In the genomic region with DNA sequence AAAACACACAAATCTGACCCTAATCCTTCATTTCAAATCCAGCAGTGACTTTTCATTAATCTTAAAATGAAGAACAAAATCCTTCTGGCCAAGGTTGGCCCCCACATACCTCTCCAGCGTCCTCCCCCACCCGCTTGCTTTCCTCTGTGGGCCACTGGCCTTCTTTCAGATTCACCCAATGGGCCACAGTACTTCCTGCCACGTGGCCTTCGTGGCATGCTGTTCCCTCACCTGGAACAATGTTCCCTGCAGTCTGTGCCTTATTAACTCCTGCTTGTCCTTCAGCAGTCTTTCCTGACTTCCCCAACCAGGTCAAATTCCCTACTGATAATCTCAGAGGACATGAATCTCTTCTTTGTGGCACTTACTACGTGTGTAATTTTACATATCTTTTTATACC, we compare ENCODE assay signal across 26 cellular contexts. TPM values are rescaled to one million over a fixed set of nuclear protein-coding genes. Genes with fewer than 3 reads are reported as not detected.
DNase-seq lines count a peak whose midpoint lies in the region; ATAC-seq, FAIRE-seq and TF ChIP-seq lines count a peak whose summit lies in the region.
"Had no signal": no experiment of that assay in that cellular context is flagged by ENCODE, and none has a peak within 500 bp of the region (broad histone marks: within the 10 kb centered on the region; RNA-seq: fewer than 3 reads in every experiment).

No MANE protein-coding gene starts in this region.

- no peak for TF ChIP-seq POLR2A in GM12878 (IDR thresholded peaks at IDR 0.05; ENCODE audit: low read depth, low read length)

- no peaks in the 10 kb centered on the region for H3K9me3 ChIP-seq in GM12878 (replicated peaks; ENCODE audit: control insufficient read depth, insufficient read depth, low read length)
- H3K9me3 ChIP-seq: neutrophil had no signal

- H3K4me2 ChIP-seq in GM12878 (ENCODE audit: control insufficient read depth, insufficient read depth) = peak overlapping the region; percentile 65

- TF ChIP-seq CTCF in GM12878 (IDR thresholded peaks at IDR 0.05 in 2 of 3, conservative IDR thresholded peaks at IDR 0.05 in 1 of 3; ENCODE audit: control insufficient read depth in 2 of 3, extremely low read depth in 1 of 3, insufficient read depth in 1 of 3, low read depth in 3 of 3, low read length in 3 of 3) = no peak
- no peak for TF ChIP-seq CTCF in osteocyte (IDR thresholded peaks at IDR 0.05)

- intact Hi-C loops in GM12878 (cut with micrococcal nuclease; ENCODE audit: unreplicated experiment) = no loop called here

- RAD21 ChIA-PET in GM12878 (lab: Charles Lee; ENCODE audit: unreplicated experiment) = interaction anchor here (0.6 to 3.8 kb wide), 4 partner anchors 10 to 299 kb away, joined by 3 to 31 read pairs (median 3); a partner anchor contains a TSS

- H3K27ac ChIP-seq in GM12878 (ENCODE audit: control insufficient read depth, insufficient read depth) = peak overlapping the region; percentile 30
- H3K27ac ChIP-seq: neutrophil, SK-N-MC had no signal

- SMC1A ChIA-PET in GM12878 (lab: Charles Lee; ENCODE audit: uncharacterized antibody, unreplicated experiment) = interaction anchor here (1.0 kb wide), 2 partner anchors 11 to 184 kb away, joined by 3 read pairs; a partner anchor contains a TSS

- H3K4me3 ChIP-seq in GM12878 = no peak overlapping the region; the same call in 1 of the 2 replicates
- H3K4me3 ChIP-seq: SK-N-MC had no signal

- no peak for TF ChIP-seq EP300 in Ishikawa (IDR thresholded peaks at IDR 0.05; ENCODE audit: borderline replicate concordance)
- no peak for TF ChIP-seq EP300 in GM12878 (IDR thresholded peaks at IDR 0.05; ENCODE audit: borderline replicate concordance in 1 of 2, control insufficient read depth in 1 of 2, low read depth in 2 of 2, low read length in 2 of 2)

- POLR2A ChIA-PET in GM12878 (lab: Charles Lee) = interaction anchor here (1.5 to 6.0 kb wide), 2 partner anchors 11 to 18 kb away, joined by 4 to 37 read pairs; a partner anchor contains a TSS
- POLR2A ChIA-PET in naive thymus-derived CD8-positive, alpha-beta T cell (lab: Charles Lee) = interaction anchor here (0.8 kb wide), 1 partner anchor 19 kb away, joined by 3 read pairs; no protein-coding TSS in a partner anchor

- FAIRE-seq in GM12878 (lab: Jason Lieb, UNC) = peak; percentile 59
- FAIRE-seq: G401.6, RCC 7860 had no signal

- ATAC-seq in GM12878 = peak; percentile 67
- no peak for ATAC-seq in naive thymus-derived CD8-positive, alpha-beta T cell
- ATAC-seq: activated T-helper 17 cell treated with anti-CD3 and anti-CD28 coated beads, Interleukin-2, amount 50 U/mL, for 72 hours had no signal

- no peaks in the 10 kb centered on the region for H3K79me2 ChIP-seq in GM12878 (ENCODE audit: control insufficient read depth, insufficient read depth, low read length)

- H3K27ac Mint-ChIP-seq in osteocyte (ENCODE audit: unreplicated experiment) = peak overlapping the region; percentile 2
- peak overlapping the region in 2 of 10 donors; percentile 7 to 78 for H3K27ac Mint-ChIP-seq in naive thymus-derived CD8-positive, alpha-beta T cell
- H3K27ac Mint-ChIP-seq: activated naive CD8-positive, alpha-beta T cell treated with anti-CD3 and anti-CD28 coated beads for 36 hours; activated T-helper 17 cell treated with anti-CD3 and anti-CD28 coated beads, Interleukin-2, amount 50 U/mL, for 72 hours had no signal

- H3K4me3 Mint-ChIP-seq in osteocyte (ENCODE audit: unreplicated experiment) = no peak overlapping the region
- H3K4me3 Mint-ChIP-seq in naive thymus-derived CD8-positive, alpha-beta T cell = no peak overlapping the region
- H3K4me3 Mint-ChIP-seq: activated naive CD8-positive, alpha-beta T cell treated with anti-CD3 and anti-CD28 coated beads for 36 hours; activated T-helper 17 cell treated with anti-CD3 and anti-CD28 coated beads, Interleukin-2, amount 50 U/mL, for 72 hours; CD4-positive, alpha-beta memory T cell had no signal

- no peak for TF ChIP-seq RAD21 in Ishikawa (IDR thresholded peaks at IDR 0.05; ENCODE audit: low read depth)
- no peak for TF ChIP-seq RAD21 in GM12878 (IDR thresholded peaks at IDR 0.05; ENCODE audit: insufficient read depth, low read depth, low read length)

- no peak for DNase-seq in GM12878 (ENCODE audit: low read depth, low spot score)
- no peak for DNase-seq in osteocyte (ENCODE audit: extremely low spot score, unreplicated experiment)
- no peak for DNase-seq in NCI-H345 treated with DMSO at 0.1 percent for 48 hours (lab: John Stamatoyannopoulos, UW; ENCODE audit: unreplicated experiment)
- DNase-seq in naive thymus-derived CD8-positive, alpha-beta T cell = no peak
- DNase-seq in NCI-H1092 (lab: John Stamatoyannopoulos, UW) = no peak
- DNase-seq: activated CD4-positive, alpha-beta T cell treated with anti-CD3 and anti-CD28 coated beads, Interleukin-2, amount 50 U/mL, for 1 hour; activated naive CD8-positive, alpha-beta T cell treated with anti-CD3 and anti-CD28 coated beads for 36 hours; CD4-positive, alpha-beta memory T cell; cerebellar nuclear complex; DMS153; erythroblast; foreskin fibroblast; H7; NCI-H1417; NCI-H510A; stimulated activated CD4-positive, alpha-beta T cell treated with anti-CD3 and anti-CD28 coated beads, Interleukin-2, amount 100 ng/mL, for 48 hours; stimulated activated naive CD4-positive, alpha-beta T cell treated with Interleukin-2 at 50 U/mL for 16 hours had no signal

- in situ Hi-C loops in GM12878 (cut with MboI) = no loop called here

- no peaks in the 10 kb centered on the region for H4K20me1 ChIP-seq in GM12878 (ENCODE audit: control insufficient read depth, insufficient read depth)

- CTCF ChIA-PET in GM12878 (lab: Yijun Ruan, JAX) = interaction anchor here (1.2 to 1.9 kb wide), 2 partner anchors 17 to 82 kb away, joined by 3 to 7 read pairs; no protein-coding TSS in a partner anchor

- H3K9me3 Mint-ChIP-seq in osteocyte (ENCODE audit: unreplicated experiment) = no peaks in the 10 kb centered on the region
- no peaks in the 10 kb centered on the region for H3K9me3 Mint-ChIP-seq in naive thymus-derived CD8-positive, alpha-beta T cell
- H3K9me3 Mint-ChIP-seq: activated naive CD8-positive, alpha-beta T cell treated with anti-CD3 and anti-CD28 coated beads for 36 hours; activated T-helper 17 cell treated with anti-CD3 and anti-CD28 coated beads, Interleukin-2, amount 50 U/mL, for 72 hours; CD4-positive, alpha-beta memory T cell had no signal

- no peaks in the 10 kb centered on the region for H3K27me3 ChIP-seq in GM12878 (replicated peaks in 1 of 2; ENCODE audit: control insufficient read depth in 2 of 2, insufficient read depth in 2 of 2, low read length in 1 of 2)

- no TSS peak for BruUV-seq in GM12878 (replicated peaks; lab: Mats Ljungman, UMichigan)

- WGBS in GM12878 (ENCODE audit: insufficient coverage, insufficient replicate concordance, low lambda C conversion rate, missing lambda C conversion rate) = 23% methylated on average over 5 of the region's 5 CpGs

- H3K27me3 Mint-ChIP-seq in osteocyte (ENCODE audit: unreplicated experiment) = no peaks in the 10 kb centered on the region
- no peaks in the 10 kb centered on the region for H3K27me3 Mint-ChIP-seq in naive thymus-derived CD8-positive, alpha-beta T cell
- H3K27me3 Mint-ChIP-seq: activated naive CD8-positive, alpha-beta T cell treated with anti-CD3 and anti-CD28 coated beads for 36 hours; activated T-helper 17 cell treated with anti-CD3 and anti-CD28 coated beads, Interleukin-2, amount 50 U/mL, for 72 hours; CD4-positive, alpha-beta memory T cell had no signal

- peaks cover 23% of the 10 kb centered on the region for H3K36me3 Mint-ChIP-seq in osteocyte (ENCODE audit: unreplicated experiment)
- H3K36me3 Mint-ChIP-seq in naive thymus-derived CD8-positive, alpha-beta T cell = peaks cover 0 to 11% (median 0%) of the 10 kb centered on the region in 3 donors

- H3K9ac ChIP-seq in GM12878 (ENCODE audit: control insufficient read depth, insufficient read depth, low read length) = no peak overlapping the region

- H3K4me1 ChIP-seq in GM12878 (ENCODE audit: control insufficient read depth, insufficient read depth, low read length) = peaks cover 32% of the 10 kb centered on the region

- peak overlapping the region; percentile 72 for H2AFZ ChIP-seq in GM12878 (ENCODE audit: control insufficient read depth, low read depth, low read length)

- peaks cover under 1 to 10% of the 10 kb centered on the region in 2 experiments; a peak in 2 of 4 replicates for H3K36me3 ChIP-seq in GM12878 (ENCODE audit: control insufficient read depth in 2 of 2, insufficient read depth in 2 of 2, low read length in 1 of 2)
- H3K36me3 ChIP-seq: neutrophil had no signal

- H3K4me1 Mint-ChIP-seq in osteocyte (ENCODE audit: unreplicated experiment) = peaks cover 4% of the 10 kb centered on the region
- H3K4me1 Mint-ChIP-seq in naive thymus-derived CD8-positive, alpha-beta T cell = peaks cover 1 to 17% (median 4%) of the 10 kb centered on the region in 4 donors

RNA-seq across cellular contexts. Expression of a gene that starts 5.3 kb away (rescaled TPM):
- 76.6 and 84.0 TPM in 2 replicates for total RNA-seq in GM12878 (2013; cell fraction: nucleolus; rRNA removed)
- 16.8 and 17.3 TPM in 2 replicates for total RNA-seq in GM12878 (2014; rRNA removed)
- total RNA-seq in GM12878 (2014; rRNA removed; fragmentation: Illumina TruSeq; extraction: Trizol) = 20.4 and 24.2 TPM in 2 replicates
- 43.4 and 43.8 TPM in 2 replicates for total RNA-seq in GM12878 (2021)
- polyA plus RNA-seq in GM12878 (2011; ENCODE audit: low read depth) = 18.0 TPM
- polyA plus RNA-seq in GM12878 (2011; rRNA removed) = 20.8 and 43.4 TPM in 2 replicates
- 32.7 and 37.2 TPM in 2 replicates for polyA plus RNA-seq in GM12878 (2011; cell fraction: cytosol; rRNA removed)
- 184 and 197 TPM in 2 replicates for polyA plus RNA-seq in GM12878 (2011; cell fraction: nucleus; rRNA removed)
- 19.5 and 22.0 TPM in 2 replicates for polyA plus RNA-seq in GM12878 (2012)
- 39.5 and 40.3 TPM in 2 replicates for polyA plus RNA-seq in GM12878 (2014; fragmentation: Illumina TruSeq; extraction: Trizol)
- polyA plus RNA-seq in GM12878 (2014; fragmentation: Nextera tagmentation; extraction: Ambion mirVana) = 1 to 10 TPM; 1.1 to 2.2 TPM
- polyA plus RNA-seq in GM12878 (2014; rRNA removed) = 41.0 and 55.8 TPM in 2 replicates
- 10 to 100 TPM in 1 of 2 experiments, 1 to 10 TPM in 1; 9.2 to 12.4 TPM for polyA plus RNA-seq in GM12878 (2016; fragmentation: Nextera tagmentation; extraction: Ambion mirVana)
- 13.5 and 22.9 TPM in 2 replicates for polyA minus RNA-seq in GM12878 (2011; rRNA and poly(A)+ RNA removed)
- polyA minus RNA-seq in GM12878 (2011; cell fraction: cytosol; rRNA and poly(A)+ RNA removed) = 6.8 and 8.7 TPM in 2 replicates
- polyA minus RNA-seq in GM12878 (2011; cell fraction: nucleus; rRNA and poly(A)+ RNA removed) = 27.4 and 34.9 TPM in 2 replicates
- 35.5 and 39.3 TPM in 2 replicates for total RNA-seq in osteocyte
- 10 to 100 TPM; 30.0 to 33.9 TPM for total RNA-seq in naive thymus-derived CD8-positive, alpha-beta T cell
- 1 to 10 TPM; 5.1 to 8.3 (median 6.3) TPM for polyA plus RNA-seq in naive thymus-derived CD8-positive, alpha-beta T cell

RNA-seq across cellular contexts. Expression of a gene that starts 11.3 kb away (rescaled TPM):
- 64.4 and 76.9 TPM in 2 replicates for total RNA-seq in GM12878 (2013; cell fraction: nucleolus; rRNA removed)
- total RNA-seq in GM12878 (2014; rRNA removed) (61.6 and 70.7 TPM in 2 replicates), GM12878 (2014; rRNA removed; fragmentation: Illumina TruSeq; extraction: Trizol) (28.2 and 30.3 TPM in 2 replicates), GM12878 (2021) (64.3 and 71.2 TPM in 2 replicates), osteocyte (44.0 and 46.4 TPM in 2 replicates)
- polyA plus RNA-seq in GM12878 (2011; ENCODE audit: low read depth) = 12.9 TPM
- polyA plus RNA-seq in GM12878 (2011; rRNA removed) (34.6 and 59.9 TPM in 2 replicates), GM12878 (2014; fragmentation: Illumina TruSeq; extraction: Trizol) (21.8 and 38.1 TPM in 2 replicates), GM12878 (2014; fragmentation: Nextera tagmentation; extraction: Ambion mirVana) (1 to 10 TPM; 3.8 to 4.3 TPM), GM12878 (2014; rRNA removed) (56.0 and 56.4 TPM in 2 replicates), GM12878 (2016; fragmentation: Nextera tagmentation; extraction: Ambion mirVana) (10 to 100 TPM; 47.2 to 51.0 TPM)
- polyA plus RNA-seq in GM12878 (2011; cell fraction: cytosol; rRNA removed) = 41.6 and 56.1 TPM in 2 replicates
- polyA plus RNA-seq in GM12878 (2011; cell fraction: nucleus; rRNA removed) = 384 and 390 TPM in 2 replicates
- polyA plus RNA-seq in GM12878 (2012) = 29.2 and 30.8 TPM in 2 replicates
- polyA minus RNA-seq in GM12878 (2011; rRNA and poly(A)+ RNA removed) = 74.7 and 75.1 TPM in 2 replicates
- 23.5 and 31.3 TPM in 2 replicates for polyA minus RNA-seq in GM12878 (2011; cell fraction: cytosol; rRNA and poly(A)+ RNA removed)
- 56.5 and 70.7 TPM in 2 replicates for polyA minus RNA-seq in GM12878 (2011; cell fraction: nucleus; rRNA and poly(A)+ RNA removed)
- 10 to 100 TPM; 41.4 to 53.7 TPM for total RNA-seq in naive thymus-derived CD8-positive, alpha-beta T cell
- 10 to 100 TPM; 14.1 to 16.3 (median 14.5) TPM for polyA plus RNA-seq in naive thymus-derived CD8-positive, alpha-beta T cell

RNA-seq across cellular contexts. Expression of a gene that starts 18.4 kb away (rescaled TPM):
- 83.6 and 88.2 TPM in 2 replicates for total RNA-seq in GM12878 (2013; cell fraction: nucleolus; rRNA removed)
- 17.9 and 18.3 TPM in 2 replicates for total RNA-seq in GM12878 (2014; rRNA removed)
- total RNA-seq in GM12878 (2014; rRNA removed; fragmentation: Illumina TruSeq; extraction: Trizol) = 11.2 and 11.6 TPM in 2 replicates
- 39.0 and 39.9 TPM in 2 replicates for total RNA-seq in GM12878 (2021)
- polyA plus RNA-seq in GM12878 (2011; ENCODE audit: low read depth) = 6.3 TPM
- polyA plus RNA-seq in GM12878 (2011; rRNA removed) = 19.2 and 27.8 TPM in 2 replicates
- 30.9 and 38.1 TPM in 2 replicates for polyA plus RNA-seq in GM12878 (2011; cell fraction: cytosol; rRNA removed)
- polyA plus RNA-seq in GM12878 (2011; cell fraction: nucleus; rRNA removed) = 128 and 138 TPM in 2 replicates
- polyA plus RNA-seq in GM12878 (2012) = 13.5 and 17.3 TPM in 2 replicates
- polyA plus RNA-seq in GM12878 (2014; fragmentation: Illumina TruSeq; extraction: Trizol) = 8.0 and 12.2 TPM in 2 replicates
- 1 to 10 TPM; 1.1 to 2.2 TPM for polyA plus RNA-seq in GM12878 (2014; fragmentation: Nextera tagmentation; extraction: Ambion mirVana)
- polyA plus RNA-seq in GM12878 (2014; rRNA removed) = 21.5 and 23.0 TPM in 2 replicates
- 1 to 10 TPM; 8.9 to 9.1 TPM for polyA plus RNA-seq in GM12878 (2016; fragmentation: Nextera tagmentation; extraction: Ambion mirVana)
- polyA minus RNA-seq in GM12878 (2011; rRNA and poly(A)+ RNA removed) = 34.8 and 57.6 TPM in 2 replicates
- 28.7 and 40.0 TPM in 2 replicates for polyA minus RNA-seq in GM12878 (2011; cell fraction: cytosol; rRNA and poly(A)+ RNA removed)
- polyA minus RNA-seq in GM12878 (2011; cell fraction: nucleus; rRNA and poly(A)+ RNA removed) = 42.9 and 58.5 TPM in 2 replicates
- total RNA-seq in osteocyte = 130 and 146 TPM in 2 replicates
- total RNA-seq in naive thymus-derived CD8-positive, alpha-beta T cell = 10 to 100 TPM; 19.8 to 22.8 TPM
- polyA plus RNA-seq in naive thymus-derived CD8-positive, alpha-beta T cell = 1 to 10 TPM in 2 of 3 donors, under 1 TPM in 1; 0.57 to 5.4 (median 1.5) TPM

RNA-seq across cellular contexts. Expression of a gene that starts 29.3 kb away (rescaled TPM):
- not detected in 2 replicates for total RNA-seq in GM12878 (2013; cell fraction: nucleolus; rRNA removed)
- total RNA-seq in GM12878 (2014; rRNA removed) (0.38 TPM in 1 of 2 replicates, not detected in the other), GM12878 (2014; rRNA removed; fragmentation: Illumina TruSeq; extraction: Trizol) (0.36 TPM in 1 of 2 replicates, not detected in the other), GM12878 (2021) (0.92 and 0.93 TPM in 2 replicates), osteocyte (not detected in 2 replicates)
- not detected for polyA plus RNA-seq in GM12878 (2011; ENCODE audit: low read depth)
- polyA plus RNA-seq in GM12878 (2011; rRNA removed) (not detected in 2 replicates), GM12878 (2014; fragmentation: Illumina TruSeq; extraction: Trizol) (0.26 TPM in 1 of 2 replicates, not detected in the other), GM12878 (2014; fragmentation: Nextera tagmentation; extraction: Ambion mirVana) (under 1 TPM; 0.31 to 0.53 TPM), GM12878 (2014; rRNA removed) (0.27 TPM in 1 of 2 replicates, not detected in the other), GM12878 (2016; fragmentation: Nextera tagmentation; extraction: Ambion mirVana) (under 1 TPM in 1 of 2 experiments, not detected in 1; 0.15 TPM)
- polyA plus RNA-seq in GM12878 (2011; cell fraction: cytosol; rRNA removed) = not detected in 2 replicates
- not detected in 2 replicates for polyA plus RNA-seq in GM12878 (2011; cell fraction: nucleus; rRNA removed)
- polyA plus RNA-seq in GM12878 (2012) = 0.25 TPM in 1 of 2 replicates, not detected in the other
- 0.36 TPM in 1 of 2 replicates, not detected in the other for polyA minus RNA-seq in GM12878 (2011; rRNA and poly(A)+ RNA removed)
- not detected in 2 replicates for polyA minus RNA-seq in GM12878 (2011; cell fraction: cytosol; rRNA and poly(A)+ RNA removed)
- not detected in 2 replicates for polyA minus RNA-seq in GM12878 (2011; cell fraction: nucleus; rRNA and poly(A)+ RNA removed)
- total RNA-seq in naive thymus-derived CD8-positive, alpha-beta T cell = not detected
- under 1 TPM in 1 of 3 donors, not detected in 2; 0.30 TPM for polyA plus RNA-seq in naive thymus-derived CD8-positive, alpha-beta T cell
- total RNA-seq: activated naive CD8-positive, alpha-beta T cell treated with anti-CD3 and anti-CD28 coated beads for 36 hours; activated T-helper 17 cell treated with anti-CD3 and anti-CD28 coated beads, Interleukin-2, amount 50 U/mL, for 72 hours; H7; liver; M059J; T-helper 2 cell treated with Interferon-gamma antibody and Interleukin-4, amounts not matched to agents 100 ng/mL and 5 ng/mL, for 36 hours had no signal
- polyA plus RNA-seq: CD4-positive, alpha-beta memory T cell had no signal

RNA-seq across cellular contexts. Expression of a gene that starts 38.1 kb away (rescaled TPM):
- not detected in 2 replicates for total RNA-seq in GM12878 (2013; cell fraction: nucleolus; rRNA removed)
- 0.68 and 0.76 TPM in 2 replicates for total RNA-seq in GM12878 (2014; rRNA removed)
- total RNA-seq in GM12878 (2014; rRNA removed; fragmentation: Illumina TruSeq; extraction: Trizol) = 0.54 and 0.64 TPM in 2 replicates
- 0.28 and 0.48 TPM in 2 replicates for total RNA-seq in GM12878 (2021)
- 0.09 TPM for polyA plus RNA-seq in GM12878 (2011; ENCODE audit: low read depth)
- 0.03 TPM in 2 replicates for polyA plus RNA-seq in GM12878 (2011; rRNA removed)
- 0.04 and 0.05 TPM in 2 replicates for polyA plus RNA-seq in GM12878 (2011; cell fraction: cytosol; rRNA removed)
- not detected in 2 replicates for polyA plus RNA-seq in GM12878 (2011; cell fraction: nucleus; rRNA removed)
- polyA plus RNA-seq in GM12878 (2012) = 0.05 and 0.07 TPM in 2 replicates
- 0.73 and 1.4 TPM in 2 replicates for polyA plus RNA-seq in GM12878 (2014; fragmentation: Illumina TruSeq; extraction: Trizol)
- 1 to 10 TPM; 1.2 to 1.4 TPM for polyA plus RNA-seq in GM12878 (2014; fragmentation: Nextera tagmentation; extraction: Ambion mirVana)
- polyA plus RNA-seq in GM12878 (2014; rRNA removed) = 0.79 and 0.83 TPM in 2 replicates
- under 1 TPM; 0.04 to 0.08 TPM for polyA plus RNA-seq in GM12878 (2016; fragmentation: Nextera tagmentation; extraction: Ambion mirVana)
- not detected in 2 replicates for polyA minus RNA-seq in GM12878 (2011; rRNA and poly(A)+ RNA removed)
- polyA minus RNA-seq in GM12878 (2011; cell fraction: cytosol; rRNA and poly(A)+ RNA removed) = not detected in 2 replicates
- not detected in 2 replicates for polyA minus RNA-seq in GM12878 (2011; cell fraction: nucleus; rRNA and poly(A)+ RNA removed)
- total RNA-seq in osteocyte = not detected in 2 replicates
- not detected for total RNA-seq in naive thymus-derived CD8-positive, alpha-beta T cell
- not detected for polyA plus RNA-seq in naive thymus-derived CD8-positive, alpha-beta T cell
- total RNA-seq: activated naive CD8-positive, alpha-beta T cell treated with anti-CD3 and anti-CD28 coated beads for 36 hours; activated T-helper 17 cell treated with anti-CD3 and anti-CD28 coated beads, Interleukin-2, amount 50 U/mL, for 72 hours; CD4-positive, alpha-beta memory T cell; H7; M059J; T-helper 2 cell treated with Interferon-gamma antibody and Interleukin-4, amounts not matched to agents 100 ng/mL and 5 ng/mL, for 36 hours had no signal
- polyA plus RNA-seq: CD4-positive, alpha-beta memory T cell; liver had no signal
